In the genomic region with DNA sequence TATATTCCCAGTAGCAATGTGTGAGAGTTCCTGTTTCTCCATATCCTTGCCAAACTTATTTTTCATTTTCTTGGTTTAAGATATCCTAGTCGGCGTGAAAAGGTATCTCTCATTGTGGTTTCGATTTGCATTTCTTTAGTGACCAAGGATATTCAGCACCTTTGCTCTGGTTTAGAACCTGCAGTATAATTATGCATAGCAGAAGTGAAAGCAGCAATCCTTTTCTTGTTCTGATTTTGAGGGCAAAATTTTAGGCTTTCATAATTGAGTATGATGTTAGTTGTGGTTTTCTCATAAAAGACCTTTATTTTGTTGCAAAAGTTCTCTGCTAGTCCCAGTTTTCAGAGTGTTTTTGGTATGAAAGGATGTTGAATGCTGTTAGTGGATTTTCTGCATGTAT, we compare ENCODE assay signal across 11 cellular contexts.
DNase-seq lines count a peak whose midpoint lies in the region; ATAC-seq and TF ChIP-seq lines count a peak whose summit lies in the region.
"Had no signal": no experiment of that assay in that cellular context is flagged by ENCODE, and none has a peak within 500 bp of the region (broad histone marks: within the 10 kb centered on the region; RNA-seq: fewer than 3 reads in every experiment).

No MANE protein-coding gene starts in this region.

- ATAC-seq in GM19324 (IDR thresholded peaks at IDR 0.05; ENCODE audit: low FRiP score, unreplicated experiment), result peak; percentile 81
- ATAC-seq in HG02943 (IDR thresholded peaks at IDR 0.05; ENCODE audit: low read depth, unreplicated experiment), result peak; percentile 85
- ATAC-seq: gastroesophageal sphincter had no signal

- H3K27ac ChIP-seq in tibial nerve, result no peak overlapping the region
- H3K27ac ChIP-seq: gastroesophageal sphincter, HL-60 had no signal

- H3K4me3 ChIP-seq in tibial nerve, result no peak overlapping the region
- H3K4me3 ChIP-seq: gastroesophageal sphincter had no signal

- TF ChIP-seq CTCF in GM10248 (IDR thresholded peaks at IDR 0.05; ENCODE audit: control extremely low read depth, extremely low read depth, low read depth, missing control alignments) (no peak), tibial nerve (IDR thresholded peaks at IDR 0.05) (no peak)

- POLR2A ChIA-PET in GM10248 (lab: Yijun Ruan, JAX), result no interaction called here

- no peaks in the 10 kb centered on the region for H3K36me3 ChIP-seq in tibial nerve
- H3K36me3 ChIP-seq: gastroesophageal sphincter had no signal

- H3K4me1 ChIP-seq in tibial nerve, result no peaks in the 10 kb centered on the region
- H3K4me1 ChIP-seq: gastroesophageal sphincter had no signal

- H3K27me3 ChIP-seq in tibial nerve, result no peaks in the 10 kb centered on the region
- H3K27me3 ChIP-seq: gastroesophageal sphincter had no signal

- no peak for TF ChIP-seq POLR2A in tibial nerve (IDR thresholded peaks at IDR 0.05)

- CTCF ChIA-PET in GM10248 (lab: Yijun Ruan, JAX), result no interaction called here

- H3K9me3 ChIP-seq in tibial nerve, result no peaks in the 10 kb centered on the region
- H3K9me3 ChIP-seq: gastroesophageal sphincter had no signal

- DNase-seq in GM10248 (ENCODE audit: extremely low spot score) (peak; percentile 26), NOMO-1 (lab: John Stamatoyannopoulos, UW; ENCODE audit: unreplicated experiment in 2 of 2) (peak; percentile 39 to 83), C1 segment of cervical spinal cord (lab: John Stamatoyannopoulos, UW) (no peak), mesenteric fat pad (ENCODE audit: low spot score) (no peak), tibial nerve (ENCODE audit: low spot score in 2 of 2) (no peak), NCI-H2227 treated with DMSO at 0.1 percent for 48 hours (lab: John Stamatoyannopoulos, UW) (no peak)
- DNase-seq: NCI-H226 had no signal

- 86 to 91% methylated on average over 3 of the region's 3 CpGs for WGBS in tibial nerve, 2 donors

- TF ChIP-seq EP300 in tibial nerve (IDR thresholded peaks at IDR 0.05), result no peak

Comparison
In these comparisons a context has a peak if more than half of its experiments do, and no peak if none do; other contexts are left out.
1. DNase-seq: peak in GM10248 (single experiment) and NOMO-1 (2 of 2); none in C1 segment of cervical spinal cord (0 of 14), mesenteric fat pad (single experiment), tibial nerve (0 of 2) and NCI-H2227 treated with DMSO at 0.1 percent for 48 hours (single experiment).